In genomic region chrX:86039625-86040568, GRCh38 we compare ENCODE assay signal across 19 cellular contexts. TPM values are rescaled to one million over a fixed set of nuclear protein-coding genes. Genes with fewer than 3 reads are reported as not detected.
DNase-seq lines count a peak whose midpoint lies in the region; ATAC-seq, FAIRE-seq and TF ChIP-seq lines count a peak whose summit lies in the region.
"Had no signal": no experiment of that assay in that cellular context is flagged by ENCODE, and none has a peak within 500 bp of the region (broad histone marks: within the 10 kb centered on the region; RNA-seq: fewer than 3 reads in every experiment).

No MANE protein-coding gene starts in this region.

- no peaks in the 10 kb centered on the region for H4K20me1 ChIP-seq in GM23338 (replicated peaks; ENCODE audit: insufficient read depth)
- H4K20me1 ChIP-seq in neural progenitor cell (ENCODE audit: low read depth), result peaks cover 31% of the 10 kb centered on the region

- DNase-seq in GM23338 (ENCODE audit: low spot score) (no peak), adrenal gland (peak in 4 of 7 donors; percentile 17 to 26 (median 22)), kidney (peak; percentile 61), neural progenitor cell (ENCODE audit: low spot score) (peak; percentile 61), NCI-H2081 treated with DMSO at 0.1 percent for 48 hours (lab: John Stamatoyannopoulos, UW) (no peak)
- no peak for DNase-seq in stimulated activated effector memory CD8-positive, alpha-beta T cell treated with anti-CD3 and anti-CD28 coated beads, Interleukin-12 subunit alpha, Interleukin-12 subunit beta, amount 100 ng/mL, for 72 hours (ENCODE audit: low spot score in 2 of 2)
- DNase-seq: AML-193, NCI-H1417, NCI-H1930, NCI-H2171, NCI-H446, PC-3 had no signal

- H2AFZ ChIP-seq in GM23338 (no peak overlapping the region), neural progenitor cell (replicated peaks) (no peak overlapping the region)

- TF ChIP-seq CTCF in GM23338 (conservative IDR thresholded peaks at IDR 0.05; ENCODE audit: low read depth in 2 of 2), result no peak
- TF ChIP-seq CTCF in adrenal gland (IDR thresholded peaks at IDR 0.05), result no peak
- no peak for TF ChIP-seq CTCF in kidney (IDR thresholded peaks at IDR 0.05; ENCODE audit: borderline replicate concordance, extremely low read depth, insufficient read depth)
- no peak for TF ChIP-seq CTCF in neural progenitor cell (IDR thresholded peaks at IDR 0.05)

- H3K4me1 ChIP-seq in GM23338 (ENCODE audit: insufficient read depth) (no peaks in the 10 kb centered on the region; the same call in 1 of the 2 replicates), adrenal gland (replicated peaks in 1 of 2) (peaks cover 0 to 7% of the 10 kb centered on the region in 2 donors), kidney (ENCODE audit: control insufficient read depth in 1 of 2, insufficient read depth in 1 of 2, low read depth in 1 of 2, low read length in 2 of 2) (no peaks in the 10 kb centered on the region), neural progenitor cell (peaks cover 5% of the 10 kb centered on the region)
- H3K4me1 ChIP-seq: HAP-1, SJSA1 had no signal

- ATAC-seq in GM23338, result no peak
- no peak for ATAC-seq in HG02981 (IDR thresholded peaks at IDR 0.05; ENCODE audit: unreplicated experiment)
- no peak for ATAC-seq in stimulated activated effector memory CD8-positive, alpha-beta T cell treated with anti-CD3 and anti-CD28 coated beads, Interleukin-12 subunit alpha, Interleukin-12 subunit beta, amount 100 ng/mL, for 72 hours
- ATAC-seq: PC-3 had no signal

- H3K9me3 ChIP-seq in adrenal gland (replicated peaks in 1 of 3) (no peaks in the 10 kb centered on the region), kidney (ENCODE audit: control insufficient read depth in 1 of 2, low read length in 2 of 2) (no peaks in the 10 kb centered on the region), neural progenitor cell (ENCODE audit: low read depth) (peaks cover under 1% of the 10 kb centered on the region)
- H3K9me3 ChIP-seq: HAP-1, SJSA1 had no signal

- 71 to 83% (median 76%) methylated on average over 14 to 21 of the region's 21 CpGs for WGBS in adrenal gland, 4 donors

- no peaks in the 10 kb centered on the region for H3K9me3 Mint-ChIP-seq in GM23338
- no peaks in the 10 kb centered on the region for H3K9me3 Mint-ChIP-seq in neural progenitor cell
- no peaks in the 10 kb centered on the region for H3K9me3 Mint-ChIP-seq in stimulated activated effector memory CD8-positive, alpha-beta T cell treated with anti-CD3 and anti-CD28 coated beads, Interleukin-12 subunit alpha, Interleukin-12 subunit beta, amount 100 ng/mL, for 72 hours

- no peak overlapping the region for H3K4me3 ChIP-seq in GM23338
- no peak overlapping the region for H3K4me3 ChIP-seq in adrenal gland
- no peak overlapping the region for H3K4me3 ChIP-seq in kidney (ENCODE audit: low read length in 2 of 2)
- no peak overlapping the region for H3K4me3 ChIP-seq in neural progenitor cell
- H3K4me3 ChIP-seq: HAP-1, SJSA1 had no signal

- H3K27ac Mint-ChIP-seq in GM23338 (peak overlapping the region; percentile 73; the same call in 1 of the 2 replicates), neural progenitor cell (peak overlapping the region; percentile 10)
- no peak overlapping the region for H3K27ac Mint-ChIP-seq in stimulated activated effector memory CD8-positive, alpha-beta T cell treated with anti-CD3 and anti-CD28 coated beads, Interleukin-12 subunit alpha, Interleukin-12 subunit beta, amount 100 ng/mL, for 72 hours

- H3F3A ChIP-seq in GM23338 (replicated peaks; ENCODE audit: low read depth), result no peaks in the 10 kb centered on the region
- H3F3A ChIP-seq in neural progenitor cell (ENCODE audit: low read depth), result no peaks in the 10 kb centered on the region

- H3K27me3 ChIP-seq in GM23338 (ENCODE audit: insufficient read depth) (no peaks in the 10 kb centered on the region), adrenal gland (no peaks in the 10 kb centered on the region), neural progenitor cell (no peaks in the 10 kb centered on the region)
- H3K27me3 ChIP-seq: SJSA1 had no signal

- H3K79me2 ChIP-seq in GM23338 (replicated peaks; ENCODE audit: insufficient read depth) (peaks cover 94% of the 10 kb centered on the region), neural progenitor cell (ENCODE audit: low read depth) (peaks cover 41% of the 10 kb centered on the region)

- TF ChIP-seq POLR2A in adrenal gland (IDR thresholded peaks at IDR 0.05), result no peak

- peaks cover 9% of the 10 kb centered on the region for H3K4me1 Mint-ChIP-seq in GM23338
- peaks cover 15% of the 10 kb centered on the region for H3K4me1 Mint-ChIP-seq in neural progenitor cell
- peaks cover 19% of the 10 kb centered on the region for H3K4me1 Mint-ChIP-seq in stimulated activated effector memory CD8-positive, alpha-beta T cell treated with anti-CD3 and anti-CD28 coated beads, Interleukin-12 subunit alpha, Interleukin-12 subunit beta, amount 100 ng/mL, for 72 hours
- H3K4me1 Mint-ChIP-seq: CD14-positive monocyte had no signal

- intact Hi-C loops in adrenal gland (cut with DNase I), result no loop called here
- intact Hi-C loops in kidney (cut with DNase I), result no loop called here

- no peak for FAIRE-seq in kidney (lab: Jason Lieb, UNC)
- FAIRE-seq: HTR-8/SVneo had no signal

- H3K27me3 Mint-ChIP-seq in GM23338 (ENCODE audit: insufficient read depth, low read depth, poor library complexity), result no peaks in the 10 kb centered on the region
- no peaks in the 10 kb centered on the region for H3K27me3 Mint-ChIP-seq in neural progenitor cell (ENCODE audit: insufficient read depth, low read depth)

- H3K4me2 ChIP-seq in GM23338 (no peak overlapping the region), neural progenitor cell (peak overlapping the region; percentile 52)

- H3K36me3 ChIP-seq in GM23338 (ENCODE audit: insufficient read depth) (no peaks in the 10 kb centered on the region), adrenal gland (replicated peaks in 1 of 2) (no peaks in the 10 kb centered on the region), kidney (ENCODE audit: control insufficient read depth in 1 of 2, insufficient read depth in 2 of 2, low read length in 2 of 2) (no peaks in the 10 kb centered on the region), neural progenitor cell (no peaks in the 10 kb centered on the region)
- H3K36me3 ChIP-seq: SJSA1 had no signal

- H3K36me3 Mint-ChIP-seq in GM23338 (ENCODE audit: low read depth) (peaks cover 8% of the 10 kb centered on the region), neural progenitor cell (peaks cover 8% of the 10 kb centered on the region)
- no peaks in the 10 kb centered on the region for H3K36me3 Mint-ChIP-seq in stimulated activated effector memory CD8-positive, alpha-beta T cell treated with anti-CD3 and anti-CD28 coated beads, Interleukin-12 subunit alpha, Interleukin-12 subunit beta, amount 100 ng/mL, for 72 hours

- no peak overlapping the region for H3K4me3 Mint-ChIP-seq in GM23338
- peak overlapping the region; percentile 16 for H3K4me3 Mint-ChIP-seq in neural progenitor cell
- no peak overlapping the region for H3K4me3 Mint-ChIP-seq in stimulated activated effector memory CD8-positive, alpha-beta T cell treated with anti-CD3 and anti-CD28 coated beads, Interleukin-12 subunit alpha, Interleukin-12 subunit beta, amount 100 ng/mL, for 72 hours
- H3K4me3 Mint-ChIP-seq: CD14-positive monocyte had no signal

- H3K9me2 ChIP-seq in GM23338 (ENCODE audit: insufficient read depth), result no peaks in the 10 kb centered on the region

- H3K9ac ChIP-seq in kidney (ENCODE audit: low read length in 2 of 2) (no peak overlapping the region), neural progenitor cell (no peak overlapping the region)

- H3K27ac ChIP-seq in GM23338 (ENCODE audit: low read depth), result no peak overlapping the region
- H3K27ac ChIP-seq in adrenal gland, result no peak overlapping the region
- H3K27ac ChIP-seq in kidney (ENCODE audit: low read depth in 2 of 2, low read length in 2 of 2), result no peak overlapping the region
- no peak overlapping the region for H3K27ac ChIP-seq in neural progenitor cell
- H3K27ac ChIP-seq: HL-60, RWPE1, SJSA1 had no signal

TF ChIP-seq in GM23338, 12 proteins besides CTCF, POLR2A, EP300 and RAD21 (continues in another document):
- no peak for TF ChIP-seq CREB1 (CRISPR knock-in tag; IDR thresholded peaks at IDR 0.05; ENCODE audit: low read depth)
- TF ChIP-seq ZNF331 (CRISPR knock-in tag; IDR thresholded peaks at IDR 0.05; ENCODE audit: low read depth), result no peak

RNA-seq across cellular contexts. Expression of gene CHM, which starts 7.5 kb away (rescaled TPM):
- 17.9 and 19.1 TPM in 2 replicates for total RNA-seq in GM23338 (2014; rRNA removed; shearing (Covaris generic))
- polyA plus RNA-seq in GM23338 (2016; fragmentation: Nextera tagmentation; extraction: Ambion mirVana) (19.0 and 20.2 TPM in 2 replicates), adrenal gland (10 to 100 TPM; 12.6 to 26.1 (median 14.6) TPM), kidney (ENCODE audit: insufficient read depth, low read depth, low replicate concordance) (11.8 TPM)
- total RNA-seq in adrenal gland (10 to 100 TPM; 18.7 to 48.8 (median 30.0) TPM), kidney (30.0 TPM), neural progenitor cell (ENCODE audit: low replicate concordance) (14.6 and 24.0 TPM in 2 replicates)

Comparison
In these comparisons a context has a peak if more than half of its experiments do, and no peak if none do; other contexts are left out.
1. DNase-seq: peak in adrenal gland (4 of 7), kidney (single experiment) and neural progenitor cell (single experiment); none in GM23338 (single experiment), NCI-H2081 treated with DMSO at 0.1 percent for 48 hours (single experiment) and stimulated activated effector memory CD8-positive, alpha-beta T cell treated with anti-CD3 and anti-CD28 coated beads, Interleukin-12 subunit alpha, Interleukin-12 subunit beta, amount 100 ng/mL, for 72 hours (0 of 2).